Comparison of ENCODE assay signal across 25 cellular contexts in genomic region chr4:82215800-82216199, GRCh38.
DNase-seq lines count a peak whose midpoint lies in the region; ATAC-seq, FAIRE-seq and TF ChIP-seq lines count a peak whose summit lies in the region.
"Had no signal": no experiment of that assay in that cellular context is flagged by ENCODE, and none has a peak within 500 bp of the region (broad histone marks: within the 10 kb centered on the region; RNA-seq: fewer than 3 reads in every experiment).

No MANE protein-coding gene starts in this region.

- H3K27ac ChIP-seq in HepG2 (ENCODE audit: extremely low read length, insufficient read depth, low read length) (no peak overlapping the region), right lobe of liver (no peak overlapping the region)
- H3K27ac ChIP-seq: 22Rv1, A549, BLaER1 had no signal

- peaks cover 18% of the 10 kb centered on the region for H3K4me1 Mint-ChIP-seq in dendritic cell treated with granulocyte-macrophage colony-stimulating factor and Interleukin-4, amounts not matched to agents 40 ng/mL and 50 ng/mL, for 4 days (ENCODE audit: low read depth)

- H3K9me3 ChIP-seq in HepG2 (ENCODE audit: low read length) = no peaks in the 10 kb centered on the region
- H3K9me3 ChIP-seq in right lobe of liver = no peaks in the 10 kb centered on the region
- H3K9me3 ChIP-seq: A549, BE2C had no signal

- no peaks in the 10 kb centered on the region for H3K27me3 Mint-ChIP-seq in dendritic cell treated with granulocyte-macrophage colony-stimulating factor and Interleukin-4, amounts not matched to agents 40 ng/mL and 50 ng/mL, for 4 days
- H3K27me3 Mint-ChIP-seq: CD4-positive, alpha-beta memory T cell had no signal

- H3K4me3 ChIP-seq in HepG2 (replicated peaks in 1 of 3; ENCODE audit: insufficient read depth in 1 of 3, low read depth in 2 of 3, low read length in 3 of 3) = no peak overlapping the region
- no peak overlapping the region for H3K4me3 ChIP-seq in right lobe of liver
- H3K4me3 ChIP-seq: A549, BLaER1, GM12878 had no signal

- H3K27ac Mint-ChIP-seq in dendritic cell treated with granulocyte-macrophage colony-stimulating factor and Interleukin-4, amounts not matched to agents 40 ng/mL and 50 ng/mL, for 4 days = peak overlapping the region; percentile 46
- H3K27ac Mint-ChIP-seq: CD4-positive, alpha-beta memory T cell; CD4-positive, CD25-positive, alpha-beta regulatory T cell; CD8-positive, alpha-beta memory T cell had no signal

- in situ Hi-C loops in HepG2 (cut with HindIII; ENCODE audit: extremely low pct_ligation_motif_present, low pct_unique_long_range_greater_than_20kb) = no loop called here

- no peaks in the 10 kb centered on the region for H3K9me3 Mint-ChIP-seq in dendritic cell treated with granulocyte-macrophage colony-stimulating factor and Interleukin-4, amounts not matched to agents 40 ng/mL and 50 ng/mL, for 4 days
- H3K9me3 Mint-ChIP-seq: CD8-positive, alpha-beta memory T cell had no signal

- DNase-seq in HepG2 (ENCODE audit: low spot score) (no peak), right lobe of liver (no peak), D721Med (ENCODE audit: insufficient read length, low spot score) (no peak), Right ventricle myocardium inferior (ENCODE audit: missing footprints) (no peak)
- DNase-seq: BE2C; C1 segment of cervical spinal cord; CD4-positive, alpha-beta memory T cell; CD4-positive, CD25-positive, alpha-beta regulatory T cell; CD8-positive, alpha-beta memory T cell; COR-L47; DMS 273 treated with DMSO at 0.1 percent for 48 hours; DMS153; DMS53; DMS79; DND-41; EL; GDM1 had no signal

- intact Hi-C loops in HepG2 (cut with micrococcal nuclease; ENCODE audit: unreplicated experiment) (no loop called here), right lobe of liver (cut with DNase I) (no loop called here), Right ventricle myocardium inferior (cut with DNase I) (no loop called here)
- intact Hi-C loops in dendritic cell treated with granulocyte-macrophage colony-stimulating factor and Interleukin-4, amounts not matched to agents 40 ng/mL and 50 ng/mL, for 4 days (cut with micrococcal nuclease) = no loop called here

- ATAC-seq in HepG2 = no peak
- no peak for ATAC-seq in right lobe of liver
- no peak for ATAC-seq in Right ventricle myocardium inferior
- ATAC-seq: A549, GM12878 had no signal

- H3K79me2 ChIP-seq in HepG2 (ENCODE audit: insufficient read depth, low read length) = no peaks in the 10 kb centered on the region

- H3K36me3 Mint-ChIP-seq in dendritic cell treated with granulocyte-macrophage colony-stimulating factor and Interleukin-4, amounts not matched to agents 40 ng/mL and 50 ng/mL, for 4 days (ENCODE audit: low read depth) = no peaks in the 10 kb centered on the region
- H3K36me3 Mint-ChIP-seq: CD14-positive monocyte; CD4-positive, alpha-beta memory T cell; CD4-positive, CD25-positive, alpha-beta regulatory T cell; CD8-positive, alpha-beta memory T cell had no signal

- TF ChIP-seq POLR2A in HepG2 (IDR thresholded peaks at IDR 0.05; ENCODE audit: insufficient read depth in 1 of 2, low read depth in 2 of 2, low read length in 2 of 2) (no peak), right lobe of liver (IDR thresholded peaks at IDR 0.05) (no peak)

- CTCF ChIA-PET in HepG2 (lab: Yijun Ruan, JAX; ENCODE audit: low intra/inter-chr PET ratio, low total read pairs) = no interaction called here

- TF ChIP-seq CTCF in HepG2 (CRISPR knock-in tag; IDR thresholded peaks at IDR 0.05) = no peak
- TF ChIP-seq CTCF in right lobe of liver (IDR thresholded peaks at IDR 0.05) = no peak
- no peak for TF ChIP-seq CTCF in D721Med (IDR thresholded peaks at IDR 0.05; ENCODE audit: insufficient read depth, missing control alignments)

- POLR2A ChIA-PET in HepG2 (lab: Yijun Ruan, JAX) = no interaction called here

- no peak overlapping the region for H3K9ac ChIP-seq in HepG2 (ENCODE audit: insufficient read depth, low read depth, low read length)
- H3K9ac ChIP-seq: BLaER1 had no signal

- H2AFZ ChIP-seq in HepG2 (ENCODE audit: low read length) = no peak overlapping the region

- H3K27me3 ChIP-seq in HepG2 (ENCODE audit: control insufficient read depth in 1 of 2, insufficient read depth in 2 of 2, low read length in 2 of 2) (0 out of 5 replicates have a peak, but pooled peaks cover 0 to 1% of the 10 kb centered on the region in 2 experiments), right lobe of liver (no peaks in the 10 kb centered on the region)
- H3K27me3 ChIP-seq: BE2C, BLaER1 had no signal

- H3K4me2 ChIP-seq in HepG2 (ENCODE audit: low read depth, low read length) = no peak overlapping the region
- H3K4me2 ChIP-seq: A549 had no signal

- FAIRE-seq in HepG2 (lab: Jason Lieb, UNC) (no peak), D721Med (lab: Jason Lieb, UNC) (no peak)
- FAIRE-seq: A549, GM12878, GM12892, GM18507 had no signal

- TF ChIP-seq RAD21 in HepG2 (CRISPR knock-in tag; IDR thresholded peaks at IDR 0.05) = no peak

- no TSS peak for BruUV-seq in HepG2 (replicated peaks; lab: Mats Ljungman, UMichigan)

- H4K20me1 ChIP-seq in HepG2 (ENCODE audit: insufficient read depth, low read length) = no peaks in the 10 kb centered on the region
- H4K20me1 ChIP-seq: BLaER1 had no signal

- H3K36me3 ChIP-seq in HepG2 (replicated peaks in 1 of 2; ENCODE audit: control insufficient read depth in 1 of 2, insufficient read depth in 2 of 2, low read length in 2 of 2) (no peaks in the 10 kb centered on the region), right lobe of liver (no peaks in the 10 kb centered on the region)
- H3K36me3 ChIP-seq: BE2C, BLaER1 had no signal

- H3K4me1 ChIP-seq in HepG2 (ENCODE audit: insufficient read depth, low read length) (no peaks in the 10 kb centered on the region), right lobe of liver (no peaks in the 10 kb centered on the region)
- H3K4me1 ChIP-seq: A549, BE2C had no signal

- TF ChIP-seq EP300 in HepG2 (IDR thresholded peaks at IDR 0.05; ENCODE audit: low read depth in 2 of 2, low read length in 2 of 2) = no peak
- TF ChIP-seq EP300 in HepG2 (CRISPR knock-in tag; IDR thresholded peaks at IDR 0.05; ENCODE audit: borderline replicate concordance) = no peak

- no peak overlapping the region for H3K4me3 Mint-ChIP-seq in dendritic cell treated with granulocyte-macrophage colony-stimulating factor and Interleukin-4, amounts not matched to agents 40 ng/mL and 50 ng/mL, for 4 days
- H3K4me3 Mint-ChIP-seq: CD4-positive, alpha-beta memory T cell; CD4-positive, CD25-positive, alpha-beta regulatory T cell; CD8-positive, alpha-beta memory T cell had no signal

TF ChIP-seq in HepG2, 621 proteins besides CTCF, POLR2A, EP300 and RAD21:
- TF ChIP-seq ATF7 (IDR thresholded peaks at IDR 0.05) (peak; percentile 82), ATF7 (CRISPR knock-in tag; IDR thresholded peaks at IDR 0.05) (no peak), HMG20B (CRISPR knock-in tag; conservative IDR thresholded peaks at IDR 0.05) (no peak)
